ENCODE assay signal across 18 cellular contexts in genomic region chr7:66224171-66224773, GRCh38.
"Had no signal": no experiment of that assay in that cellular context is flagged by ENCODE, and none has a peak within 500 bp of the region (broad histone marks: within the 10 kb centered on the region; RNA-seq: fewer than 3 reads in every experiment).

No MANE protein-coding gene starts in this region.

- H3K9me3 Mint-ChIP-seq: activated CD4-positive, alpha-beta memory T cell treated with anti-CD3 and anti-CD28 coated beads, Interleukin-2, amount 10 ng/mL, durations not matched to agents 7 days and 5 days; activated naive CD4-positive, alpha-beta T cell treated with anti-CD3 and anti-CD28 coated beads, Interleukin-2, amount 50 U/mL, for 72 hours; naive thymus-derived CD8-positive, alpha-beta T cell; stimulated activated naive CD8-positive, alpha-beta T cell treated with anti-CD3 and anti-CD28 coated beads, Interleukin-15, Interleukin-2, amounts not matched to agents 100 ng/mL and 50 ng/mL, for 24 hours had no signal

- H3K4me3 Mint-ChIP-seq: activated CD4-positive, alpha-beta memory T cell treated with anti-CD3 and anti-CD28 coated beads, Interleukin-2, amount 10 ng/mL, durations not matched to agents 7 days and 5 days; stimulated activated naive CD8-positive, alpha-beta T cell treated with anti-CD3 and anti-CD28 coated beads, Interleukin-15, Interleukin-2, amounts not matched to agents 100 ng/mL and 50 ng/mL, for 24 hours; WTC11 had no signal

- ATAC-seq: activated naive CD4-positive, alpha-beta T cell treated with anti-CD3 and anti-CD28 coated beads, Interleukin-2, amount 50 U/mL, for 72 hours; naive thymus-derived CD8-positive, alpha-beta T cell; sciatic nerve; upper lobe of right lung; WTC11 had no signal

- H3K36me3 ChIP-seq: neutrophil, prostate gland, spleen, upper lobe of right lung had no signal

- H3K4me1 Mint-ChIP-seq: activated CD4-positive, alpha-beta memory T cell treated with anti-CD3 and anti-CD28 coated beads, Interleukin-2, amount 10 ng/mL, durations not matched to agents 7 days and 5 days; WTC11 had no signal

- H3K4me1 ChIP-seq: prostate gland, testis, upper lobe of right lung had no signal

- H3K27me3 ChIP-seq: neutrophil, spleen, testis, upper lobe of right lung had no signal

- H3K27me3 Mint-ChIP-seq: stimulated activated naive CD8-positive, alpha-beta T cell treated with anti-CD3 and anti-CD28 coated beads, Interleukin-15, Interleukin-2, amounts not matched to agents 100 ng/mL and 50 ng/mL, for 24 hours had no signal

- H3K36me3 Mint-ChIP-seq: activated naive CD4-positive, alpha-beta T cell treated with anti-CD3 and anti-CD28 coated beads, Interleukin-2, amount 50 U/mL, for 72 hours; WTC11 had no signal

- H3K9me3 ChIP-seq: neutrophil, prostate gland, spleen, testis, upper lobe of right lung had no signal

- H3K27ac Mint-ChIP-seq: activated CD4-positive, alpha-beta memory T cell treated with anti-CD3 and anti-CD28 coated beads, Interleukin-2, amount 10 ng/mL, durations not matched to agents 7 days and 5 days; activated naive CD4-positive, alpha-beta T cell treated with anti-CD3 and anti-CD28 coated beads, Interleukin-2, amount 50 U/mL, for 72 hours; stimulated activated naive CD8-positive, alpha-beta T cell treated with anti-CD3 and anti-CD28 coated beads, Interleukin-15, Interleukin-2, amounts not matched to agents 100 ng/mL and 50 ng/mL, for 24 hours; WTC11 had no signal

- DNase-seq: activated CD4-positive, alpha-beta memory T cell treated with anti-CD3 and anti-CD28 coated beads, Interleukin-2, amount 10 ng/mL, durations not matched to agents 7 days and 5 days; activated CD4-positive, alpha-beta T cell treated with anti-CD3 and anti-CD28 coated beads for 4 hours; activated gamma-delta T cell; activated T-cell treated with anti-CD3 and anti-CD28 coated beads, Interleukin-2, amount 50 U/mL, for 48 hours; caudate nucleus; foreskin fibroblast; naive thymus-derived CD8-positive, alpha-beta T cell; spleen; T-helper 2 cell; testis; upper lobe of right lung had no signal

- H3K27ac ChIP-seq: coronary artery, neutrophil, prostate gland, spleen, testis, upper lobe of right lung had no signal

- H3K4me3 ChIP-seq: coronary artery, prostate gland, spleen, testis, upper lobe of right lung had no signal
